ENCODE assay signal across 11 cellular contexts in the genomic region with DNA sequence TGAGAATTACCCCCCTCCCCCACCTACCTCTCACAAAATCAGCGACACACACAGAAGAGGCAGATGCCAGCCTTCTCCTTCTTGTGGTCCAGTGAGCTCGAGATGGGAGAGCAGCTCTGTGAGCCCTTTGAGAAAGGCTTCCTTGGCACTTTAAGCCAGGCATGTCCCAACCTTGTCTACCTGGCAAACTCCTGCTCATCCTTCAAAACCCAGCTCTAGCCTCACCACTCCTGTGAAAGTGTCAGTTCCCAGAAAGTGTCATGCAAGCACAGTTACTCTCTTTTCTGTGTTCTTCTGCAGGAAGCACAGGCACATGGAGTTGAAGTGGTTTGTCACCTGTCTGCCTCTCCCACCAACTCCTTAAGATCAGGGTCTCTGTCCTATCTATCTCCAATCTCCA.
DNase-seq lines count a peak whose midpoint lies in the region; ATAC-seq, FAIRE-seq and TF ChIP-seq lines count a peak whose summit lies in the region.
"Had no signal": no experiment of that assay in that cellular context is flagged by ENCODE, and none has a peak within 500 bp of the region (broad histone marks: within the 10 kb centered on the region; RNA-seq: fewer than 3 reads in every experiment).

No MANE protein-coding gene starts in this region.

- no peak for FAIRE-seq in RCC 7860 (lab: Jason Lieb, UNC)

- in situ Hi-C loops in brain microvascular endothelial cell (cut with HindIII; ENCODE audit: low pct_ligation_motif_present, low sequenced_read_pairs): no loop called here

- H3K27ac ChIP-seq in brain microvascular endothelial cell: no peak overlapping the region
- H3K27ac ChIP-seq in layer of hippocampus (ENCODE audit: low read depth, low read length): peak overlapping the region; percentile 98
- peak overlapping the region; percentile 98 for H3K27ac ChIP-seq in substantia nigra (ENCODE audit: low read depth, low read length, poor library complexity, severe bottlenecking)

- H3K27me3 ChIP-seq in brain microvascular endothelial cell (replicated peaks) (no peaks in the 10 kb centered on the region), layer of hippocampus (ENCODE audit: control insufficient read depth, insufficient read depth, low read length) (peaks cover 2% of the 10 kb centered on the region)

- H3K4me3 ChIP-seq in HFF-Myc (replicated peaks; ENCODE audit: low read depth, low read length) (peak overlapping the region; percentile 68), brain microvascular endothelial cell (ENCODE audit: low read depth, low read length) (peak overlapping the region; percentile 69)

- peaks cover 23% of the 10 kb centered on the region for H3K36me3 ChIP-seq in brain microvascular endothelial cell (replicated peaks)

- DNase-seq in HFF-Myc (ENCODE audit: extremely low read depth, low read depth) (no peak), brain microvascular endothelial cell (no peak), substantia nigra (lab: John Stamatoyannopoulos, UW) (no peak), RCC 7860 (ENCODE audit: low spot score) (no peak)
- DNase-seq: activated CD4-positive, CD25-positive, alpha-beta regulatory T cell treated with anti-CD3 and anti-CD28 coated beads, Interleukin-2, amount 50 U/mL, for 72 hours; activated T-cell treated with anti-CD3 and anti-CD28 coated beads, Interleukin-2, amount 50 U/mL, for 4 hours; MV-4-11 had no signal

- no peak for TF ChIP-seq CTCF in HFF-Myc (IDR thresholded peaks at IDR 0.05; ENCODE audit: low read depth, low read length, missing control alignments)
- TF ChIP-seq CTCF in brain microvascular endothelial cell (IDR thresholded peaks at IDR 0.05; ENCODE audit: low read depth, low read length, missing control alignments): no peak

- ATAC-seq in GM18517 (IDR thresholded peaks at IDR 0.05; ENCODE audit: unreplicated experiment): no peak
- ATAC-seq in HG03196 (IDR thresholded peaks at IDR 0.05; ENCODE audit: unreplicated experiment): no peak
- no peak for ATAC-seq in HG02610 (IDR thresholded peaks at IDR 0.05; ENCODE audit: unreplicated experiment)
- ATAC-seq: activated T-cell treated with anti-CD3 and anti-CD28 coated beads, Interleukin-2, amount 50 U/mL, for 4 hours had no signal
